ENCODE assay signal across 1 cellular context in genomic region chr16:31186930-31187807, GRCh38.
TF ChIP-seq lines count a peak whose summit lies in the region.

No MANE protein-coding gene starts in this region.

TF ChIP-seq in K562, 482 proteins besides CTCF, POLR2A, EP300 and RAD21 (continued from another document):
- TF ChIP-seq ZNF407 (IDR thresholded peaks at IDR 0.05; ENCODE audit: low read depth) = no peak
- TF ChIP-seq SRF (CRISPR knock-in tag; IDR thresholded peaks at IDR 0.05) = no peak
- TF ChIP-seq CREB3L1 (IDR thresholded peaks at IDR 0.05; ENCODE audit: borderline replicate concordance, low read depth) = no peak
- TF ChIP-seq GABPB1 (CRISPR knock-in tag; IDR thresholded peaks at IDR 0.05) = peak; percentile 45; the same call in 1 of the 2 replicates
- no peak for TF ChIP-seq NR4A1 (CRISPR knock-in tag; IDR thresholded peaks at IDR 0.05)
- TF ChIP-seq NR4A1 (tag; IDR thresholded peaks at IDR 0.05) = no peak
- no peak for TF ChIP-seq EP400 (IDR thresholded peaks at IDR 0.05)
- no peak for TF ChIP-seq ZNF444 (CRISPR knock-in tag; IDR thresholded peaks at IDR 0.05)
- 0 out of 2 replicates have a peak, but pooled peaks have one; percentile 18 for TF ChIP-seq ILF3 (IDR thresholded peaks at IDR 0.05; ENCODE audit: borderline replicate concordance)
- peak; percentile 65; the same call in 1 of the 2 replicates for TF ChIP-seq HBP1 (CRISPR knock-in tag; IDR thresholded peaks at IDR 0.05)
- no peak for TF ChIP-seq SIN3A (IDR thresholded peaks at IDR 0.05; ENCODE audit: borderline replicate concordance in 2 of 2, control insufficient read depth in 1 of 2, low read depth in 2 of 2, low read length in 2 of 2)
